In genomic region chr18:23618862-23619387, GRCh38 we compare ENCODE assay signal across 8 cellular contexts. TPM values are rescaled to one million over a fixed set of nuclear protein-coding genes. Genes with fewer than 3 reads are reported as not detected.
DNase-seq lines count a peak whose midpoint lies in the region; ATAC-seq and TF ChIP-seq lines count a peak whose summit lies in the region.

No MANE protein-coding gene starts in this region.

- H3K4me1 ChIP-seq in HUES64 (ENCODE audit: insufficient read depth, low read length) (peaks cover 10% of the 10 kb centered on the region), mesodermal cell (ENCODE audit: control insufficient read depth, insufficient read depth, low read length, poor library complexity, severe bottlenecking) (peaks cover 7% of the 10 kb centered on the region), vagina (peaks cover 11% of the 10 kb centered on the region), HAP-1 (no peaks in the 10 kb centered on the region)

- intact Hi-C loops in vagina (cut with DNase I) = no loop called here

- no peaks in the 10 kb centered on the region for H3K9me3 ChIP-seq in HUES64 (ENCODE audit: insufficient read depth, low read depth, low read length)
- H3K9me3 ChIP-seq in mesodermal cell (ENCODE audit: control insufficient read depth, low read length) = no peaks in the 10 kb centered on the region
- no peaks in the 10 kb centered on the region for H3K9me3 ChIP-seq in vagina
- no peaks in the 10 kb centered on the region for H3K9me3 ChIP-seq in HAP-1

- H3K4me3 ChIP-seq in HUES64 (ENCODE audit: low read length) (peak overlapping the region; percentile 63), coronary artery (peak overlapping the region; percentile 74), mesodermal cell (ENCODE audit: extremely low read depth, insufficient read depth, low read length, poor library complexity, severe bottlenecking) (peak overlapping the region; percentile 29), vagina (peak overlapping the region; percentile 44 to 49), HAP-1 (no peak overlapping the region)

- peaks cover 46% of the 10 kb centered on the region for H3K27me3 ChIP-seq in HUES64 (ENCODE audit: insufficient read depth, low read length)
- no peaks in the 10 kb centered on the region for H3K27me3 ChIP-seq in vagina
- H3K27me3 ChIP-seq in HAP-1 (ENCODE audit: low read depth) = peaks cover 12% of the 10 kb centered on the region; the same call in 1 of the 2 replicates

- no peak for TF ChIP-seq CTCF in coronary artery (IDR thresholded peaks at IDR 0.05)
- TF ChIP-seq CTCF in vagina (IDR thresholded peaks at IDR 0.05) = no peak

- WGBS in HUES64 = 4% methylated on average over 18 of the region's 18 CpGs
- WGBS in mesodermal cell (ENCODE audit: insufficient coverage in 2 of 2), 2 experiments = 3 to 34% methylated on average over 10 to 11 of the region's 18 CpGs

- H3K36me3 ChIP-seq in HUES64 (ENCODE audit: insufficient read depth, low read length) (no peaks in the 10 kb centered on the region), mesodermal cell (ENCODE audit: control insufficient read depth, insufficient read depth, low read length) (no peaks in the 10 kb centered on the region), vagina (no peaks in the 10 kb centered on the region), HAP-1 (replicated peaks) (no peaks in the 10 kb centered on the region)

- TF ChIP-seq POLR2A in vagina (IDR thresholded peaks at IDR 0.05) = no peak

- peak overlapping the region; percentile 43; the same call in 1 of the 2 replicates for H3K27ac ChIP-seq in HUES64 (ENCODE audit: low read depth, low read length)
- H3K27ac ChIP-seq in coronary artery = no peak overlapping the region
- no peak overlapping the region for H3K27ac ChIP-seq in mesodermal cell (ENCODE audit: low read depth, low read length, severe bottlenecking)
- peak overlapping the region; percentile 65 for H3K27ac ChIP-seq in vagina

- H3K9ac ChIP-seq in HUES64 (ENCODE audit: low read depth, low read length) = peak overlapping the region; percentile 44

- peak; percentile 55 for ATAC-seq in GM18907 (IDR thresholded peaks at IDR 0.05; ENCODE audit: unreplicated experiment)
- no peak for ATAC-seq in GM19455 (IDR thresholded peaks at IDR 0.05; ENCODE audit: unreplicated experiment)

- no peak for DNase-seq in coronary artery (ENCODE audit: low spot score)
- no peak for DNase-seq in vagina (ENCODE audit: extremely low spot score in 2 of 2)
- no peak for DNase-seq in HAP-1 (ENCODE audit: low spot score in 2 of 2)
- DNase-seq in epidermal melanocyte (ENCODE audit: insufficient read length, low spot score) = no peak

- in situ Hi-C loops in HAP-1 (cut with MboI; ENCODE audit: low sequenced_read_pairs) = no loop called here

RNA-seq across cellular contexts. Expression of gene NPC1, which starts 32.6 kb away (rescaled TPM):
- 26.5 TPM for polyA plus RNA-seq in HUES64 (2013, experiment 1 of 2)
- polyA plus RNA-seq in HUES64 (2013, experiment 2 of 2) = 25.8 TPM
- 65.3 TPM for polyA plus RNA-seq in mesodermal cell (2013, experiment 1 of 2)
- 53.8 TPM for polyA plus RNA-seq in mesodermal cell (2013, experiment 2 of 2)
- total RNA-seq in vagina = 89.9 TPM

RNA-seq across cellular contexts. Expression of gene ANKRD29, which starts 43.8 kb away (rescaled TPM):
- polyA plus RNA-seq in HUES64 (2013, experiment 1 of 2) = 0.95 TPM
- polyA plus RNA-seq in HUES64 (2013, experiment 2 of 2) = 3.0 TPM
- 0.88 TPM for polyA plus RNA-seq in mesodermal cell (2013, experiment 1 of 2)
- polyA plus RNA-seq in mesodermal cell (2013, experiment 2 of 2) = 0.30 TPM
- total RNA-seq in vagina = 32.9 TPM

Comparison
In these comparisons a context has a peak if more than half of its experiments do, and no peak if none do; other contexts are left out.
1. H3K27ac ChIP-seq: peak in HUES64 (single experiment) and vagina (single experiment); none in coronary artery (0 of 2) and mesodermal cell (single experiment).